Comparison of ENCODE assay signal across 1 cellular context in the genomic region with DNA sequence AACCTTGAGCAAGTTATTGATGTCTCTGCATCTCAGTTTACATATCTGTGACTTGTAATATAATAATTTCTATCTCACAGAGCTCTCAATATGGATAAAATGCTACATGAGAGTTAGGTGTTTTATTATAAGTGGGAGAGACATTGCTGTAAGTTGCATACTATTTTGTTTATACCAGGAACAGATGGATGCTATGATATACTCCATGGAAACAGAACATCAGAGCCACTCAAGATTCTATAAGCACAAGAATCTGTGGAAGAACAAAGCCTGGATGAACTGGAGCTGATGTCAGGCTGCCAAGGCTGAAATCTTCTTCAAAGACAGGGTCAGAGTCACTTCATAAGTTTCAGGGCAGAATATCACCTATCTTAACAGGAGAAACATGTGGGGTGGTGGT.
A peak's percentile ranks its signal among the peaks of the same experiment; 100 is the strongest.
TF ChIP-seq lines count a peak whose summit lies in the region.

No MANE protein-coding gene starts in this region.

TF ChIP-seq in K562, 482 proteins besides CTCF, POLR2A, EP300 and RAD21 (continued from another document):
- TF ChIP-seq ZBTB1 (CRISPR knock-in tag; IDR thresholded peaks at IDR 0.05; ENCODE audit: borderline replicate concordance, low read depth) (no peak), FOXJ2 (tag; IDR thresholded peaks at IDR 0.05) (peak; percentile 89)
TF ChIP-seq in K562: peak in this region for 3.
